ENCODE assay signal across 2 cellular contexts in the genomic region with DNA sequence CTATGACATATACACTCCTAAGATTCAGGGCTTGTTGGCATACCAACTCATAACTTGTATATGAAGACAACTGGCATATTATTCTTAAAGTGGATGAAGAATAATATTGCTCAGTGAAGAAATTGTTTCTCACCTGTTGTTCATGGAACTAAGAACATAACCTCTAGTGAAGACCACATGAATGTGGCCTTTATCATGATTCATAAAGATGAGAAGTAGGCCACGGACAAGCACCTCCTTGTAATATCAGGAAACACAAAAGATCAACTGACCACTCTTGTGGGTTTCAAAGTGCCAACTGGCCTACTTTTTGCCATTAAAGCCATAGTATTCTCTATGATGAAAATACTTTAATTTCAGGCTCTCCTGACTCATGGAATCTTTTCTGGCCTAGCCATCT.
TF ChIP-seq lines count a peak whose summit lies in the region.

No MANE protein-coding gene starts in this region.

TF ChIP-seq in GM23338, 12 proteins besides CTCF, POLR2A, EP300 and RAD21 (continues in another document):
- TF ChIP-seq ETS1 (IDR thresholded peaks at IDR 0.05) (no peak), STAT1 (IDR thresholded peaks at IDR 0.05; ENCODE audit: unreplicated experiment) (no peak), REST (IDR thresholded peaks at IDR 0.05; ENCODE audit: unreplicated experiment) (no peak), EZH2phosphoT487 (IDR thresholded peaks at IDR 0.05; ENCODE audit: unreplicated experiment) (no peak), JUNB (IDR thresholded peaks at IDR 0.05; ENCODE audit: unreplicated experiment) (no peak), NANOG (IDR thresholded peaks at IDR 0.05; ENCODE audit: borderline replicate concordance) (no peak), CREB1 (CRISPR knock-in tag; IDR thresholded peaks at IDR 0.05; ENCODE audit: low read depth) (no peak), ZNF331 (CRISPR knock-in tag; IDR thresholded peaks at IDR 0.05; ENCODE audit: low read depth) (no peak), POLR2AphosphoS5 (IDR thresholded peaks at IDR 0.05; ENCODE audit: low read depth) (no peak), EZH2 (IDR thresholded peaks at IDR 0.05; ENCODE audit: low read depth, unreplicated experiment) (no peak)

TF ChIP-seq in H1, 55 proteins besides CTCF, POLR2A, EP300 and RAD21:
- TF ChIP-seq CEBPB (IDR thresholded peaks at IDR 0.05; ENCODE audit: low read depth, low read length) (no peak), E2F6 (IDR thresholded peaks at IDR 0.05) (no peak), SP1 (IDR thresholded peaks at IDR 0.05; ENCODE audit: low read depth, low read length) (no peak), RXRA (IDR thresholded peaks at IDR 0.05; ENCODE audit: insufficient read depth, low read depth, low read length) (no peak), SIN3A (conservative IDR thresholded peaks at IDR 0.05 in 1 of 2, IDR thresholded peaks at IDR 0.05 in 1 of 2; ENCODE audit: low read depth in 1 of 2, low read length in 2 of 2) (no peak), ZNF274 (IDR thresholded peaks at IDR 0.05; ENCODE audit: borderline replicate concordance, extremely low read depth, low read length) (no peak), SP4 (IDR thresholded peaks at IDR 0.05; ENCODE audit: low read length) (no peak), CHD2 (IDR thresholded peaks at IDR 0.05; ENCODE audit: low read length) (no peak), NRF1 (IDR thresholded peaks at IDR 0.05; ENCODE audit: low read depth, low read length) (no peak), POU5F1 (IDR thresholded peaks at IDR 0.05; ENCODE audit: low read depth, low read length) (no peak)
